ENCODE assay signal across 12 cellular contexts in the genomic region with DNA sequence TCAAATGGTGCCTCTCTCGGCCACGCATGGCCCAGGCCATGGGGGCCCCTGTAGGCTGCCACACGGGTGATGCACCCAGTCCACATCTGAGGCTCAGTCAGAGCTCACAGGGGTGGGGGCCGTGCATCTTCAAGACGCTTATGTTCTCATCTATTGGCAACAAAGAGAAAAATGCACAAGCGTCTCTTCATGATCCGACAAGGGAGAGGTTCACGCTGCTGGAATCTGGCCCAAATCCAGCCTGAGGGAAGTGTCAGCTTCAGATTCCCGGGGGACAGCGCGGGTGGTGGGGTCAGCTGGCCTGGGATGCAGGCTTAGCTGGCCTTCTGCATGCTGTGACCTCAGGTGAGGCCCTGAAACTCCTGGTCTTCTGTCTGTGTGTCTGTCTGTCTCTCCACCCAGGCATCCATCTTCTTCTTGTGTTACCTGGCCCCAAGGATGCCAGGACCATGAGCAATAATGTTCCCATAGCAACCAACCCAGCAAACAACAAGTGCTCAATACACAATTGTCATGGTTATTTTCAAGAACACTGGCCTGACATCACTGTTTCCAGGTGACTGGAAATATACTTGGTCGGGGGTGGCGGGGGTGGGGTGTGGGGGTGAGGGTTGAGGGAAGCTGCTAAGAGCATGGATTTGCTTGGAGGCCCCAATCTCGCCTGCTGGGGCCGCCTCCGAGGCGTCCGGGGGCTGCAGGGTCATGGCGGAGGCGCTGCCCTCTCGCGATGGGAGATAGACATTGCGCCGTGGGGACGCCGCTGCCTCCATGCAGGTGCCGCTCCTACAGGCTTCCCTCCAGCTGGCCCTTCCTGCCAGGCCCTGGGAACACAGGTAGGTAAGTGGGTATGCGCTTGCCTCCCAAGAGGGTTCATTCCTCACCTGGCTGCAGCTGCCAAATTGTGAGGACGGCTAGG.
DNase-seq lines count a peak whose midpoint lies in the region; TF ChIP-seq lines count a peak whose summit lies in the region.
"Had no signal": no experiment of that assay in that cellular context is flagged by ENCODE, and none has a peak within 500 bp of the region (broad histone marks: within the 10 kb centered on the region; RNA-seq: fewer than 3 reads in every experiment).

No MANE protein-coding gene starts in this region.

- TF ChIP-seq CTCF in WERI-Rb-1 (IDR thresholded peaks at IDR 0.05; ENCODE audit: low read depth, low read length): peak; percentile 61

- H3K4me3 ChIP-seq in WERI-Rb-1 (ENCODE audit: low read depth, low read length) (no peak overlapping the region), iPS DF 6.9 (ENCODE audit: low read length) (no peak overlapping the region)
- H3K4me3 ChIP-seq: vagina had no signal

- peaks cover 11% of the 10 kb centered on the region; the same call in 1 of the 2 replicates for H3K4me1 ChIP-seq in iPS DF 6.9 (ENCODE audit: control insufficient read depth, insufficient read depth, low read length)
- H3K4me1 ChIP-seq: vagina had no signal

- no peaks in the 10 kb centered on the region for H3K36me3 ChIP-seq in WERI-Rb-1
- no peaks in the 10 kb centered on the region for H3K36me3 ChIP-seq in iPS DF 6.9 (ENCODE audit: control insufficient read depth, insufficient read depth, low read length)
- H3K36me3 ChIP-seq: vagina had no signal

- peak; percentile 3 for DNase-seq in stimulated activated CD4-positive, alpha-beta T cell treated with anti-CD3 and anti-CD28 coated beads, Interleukin-2, amount 100 ng/mL, for 4 hours (ENCODE audit: low read depth)
- no peak for DNase-seq in stimulated activated CD4-positive, alpha-beta T cell treated with anti-CD3 and anti-CD28 coated beads, Interleukin-12 subunit alpha, Interleukin-12 subunit beta, amount 100 ng/mL, for 4 hours
- peak; percentile 48 for DNase-seq in WERI-Rb-1
- DNase-seq in iPS DF 6.9 (ENCODE audit: low read depth, low spot score): peak; percentile 77
- DNase-seq in SIG-M5 treated with dmso at 0.1 percent for 504 hours (lab: John Stamatoyannopoulos, UW; ENCODE audit: unreplicated experiment): no peak
- no peak for DNase-seq in AML-193 (lab: John Stamatoyannopoulos, UW)
- no peak for DNase-seq in head of caudate nucleus
- DNase-seq in T-helper 9 cell: no peak
- DNase-seq: activated B cell treated with CpG ODN at 0.5 μM for 24 hours, DND-41, NCI-H2171 treated with DMSO at 0.1 percent for 48 hours had no signal

- no peak overlapping the region for H3K27ac ChIP-seq in WERI-Rb-1
- no peak overlapping the region for H3K27ac ChIP-seq in iPS DF 6.9 (ENCODE audit: low read length)
- H3K27ac ChIP-seq: vagina had no signal

- H3K27me3 ChIP-seq in WERI-Rb-1 (ENCODE audit: insufficient read depth, low read depth, severe bottlenecking): no peaks in the 10 kb centered on the region
- no peaks in the 10 kb centered on the region for H3K27me3 ChIP-seq in iPS DF 6.9 (ENCODE audit: control insufficient read depth, insufficient read depth, low read length)
- H3K27me3 ChIP-seq: vagina had no signal

- no CpG with 5 or more reads among the region's 29 CpGs for WGBS in iPS DF 6.9 (ENCODE audit: insufficient coverage, insufficient read length)

- no peaks in the 10 kb centered on the region for H3K9me3 ChIP-seq in WERI-Rb-1 (ENCODE audit: severe bottlenecking)
- no peaks in the 10 kb centered on the region for H3K9me3 ChIP-seq in iPS DF 6.9 (ENCODE audit: control insufficient read depth, insufficient read depth, low read length)
- H3K9me3 ChIP-seq: vagina had no signal

- intact Hi-C loops in head of caudate nucleus (cut with DNase I): no loop called here

Comparison
In these comparisons a context has a peak if more than half of its experiments do, and no peak if none do; other contexts are left out.
1. DNase-seq: peak in stimulated activated CD4-positive, alpha-beta T cell treated with anti-CD3 and anti-CD28 coated beads, Interleukin-2, amount 100 ng/mL, for 4 hours (single experiment), WERI-Rb-1 (single experiment) and iPS DF 6.9 (single experiment); none in stimulated activated CD4-positive, alpha-beta T cell treated with anti-CD3 and anti-CD28 coated beads, Interleukin-12 subunit alpha, Interleukin-12 subunit beta, amount 100 ng/mL, for 4 hours (single experiment), SIG-M5 treated with dmso at 0.1 percent for 504 hours (single experiment), AML-193 (0 of 2), head of caudate nucleus (0 of 42) and T-helper 9 cell (single experiment).